Comparison of ENCODE assay signal across 22 cellular contexts in genomic region chr6:133549252-133549925, GRCh38.
DNase-seq lines count a peak whose midpoint lies in the region; TF ChIP-seq lines count a peak whose summit lies in the region.
"Had no signal": no experiment of that assay in that cellular context is flagged by ENCODE, and none has a peak within 500 bp of the region (broad histone marks: within the 10 kb centered on the region; RNA-seq: fewer than 3 reads in every experiment).

No MANE protein-coding gene starts in this region.

- no peak overlapping the region for H3K4me3 ChIP-seq in CD8-positive, alpha-beta memory T cell (ENCODE audit: low read length)
- no peak overlapping the region for H3K4me3 ChIP-seq in smooth muscle cell
- H3K4me3 ChIP-seq: BLaER1 treated with 17β-estradiol and CSF1 and Interleukin-3, amounts not matched to agents 10 nM and 100 nM; heart left ventricle; left lung had no signal

- TF ChIP-seq CTCF in nephron (IDR thresholded peaks at IDR 0.05; ENCODE audit: unreplicated experiment in 3 of 3) (no peak), smooth muscle cell (IDR thresholded peaks at IDR 0.05; ENCODE audit: borderline replicate concordance, insufficient read depth, poor library complexity, severe bottlenecking) (no peak)

- peak overlapping the region in 1 of 3 experiments; percentile 34 for H3K4me3 Mint-ChIP-seq in nephron
- H3K4me3 Mint-ChIP-seq in CD8-positive, alpha-beta memory T cell, result no peak overlapping the region
- H3K4me3 Mint-ChIP-seq: activated T-cell treated with anti-CD3 and anti-CD28 coated beads, Interleukin-2, amount 50 U/mL, for 72 hours; dendritic cell treated with granulocyte-macrophage colony-stimulating factor and Interleukin-4, amounts not matched to agents 40 ng/mL and 50 ng/mL, for 4 days; natural killer cell treated with Interleukin-12 subunit alpha and Interleukin-12 subunit beta and Interleukin-15 and Interleukin-18, amount 100 ng/mL, for 72 hours; T-cell had no signal

- no peaks in the 10 kb centered on the region for H3K4me1 ChIP-seq in CD8-positive, alpha-beta memory T cell (ENCODE audit: insufficient read depth, low read length)
- peaks cover 35% of the 10 kb centered on the region for H3K4me1 ChIP-seq in smooth muscle cell (ENCODE audit: low read depth)
- H3K4me1 ChIP-seq: BLaER1 treated with 17β-estradiol and CSF1 and Interleukin-3, amounts not matched to agents 10 nM and 100 nM had no signal

- H3K36me3 ChIP-seq in CD8-positive, alpha-beta memory T cell (ENCODE audit: insufficient read depth, low read length), result no peaks in the 10 kb centered on the region
- no peaks in the 10 kb centered on the region for H3K36me3 ChIP-seq in smooth muscle cell (ENCODE audit: low read depth)
- H3K36me3 ChIP-seq: BLaER1 treated with 17β-estradiol and CSF1 and Interleukin-3, amounts not matched to agents 10 nM and 100 nM; heart left ventricle; left lung had no signal

- H3K27me3 Mint-ChIP-seq in nephron (ENCODE audit: low read depth), result no peaks in the 10 kb centered on the region
- peaks cover 0 to 7% of the 10 kb centered on the region in 2 donors for H3K27me3 Mint-ChIP-seq in CD8-positive, alpha-beta memory T cell
- H3K27me3 Mint-ChIP-seq: dendritic cell treated with granulocyte-macrophage colony-stimulating factor and Interleukin-4, amounts not matched to agents 40 ng/mL and 50 ng/mL, for 4 days had no signal

- peaks cover 65% of the 10 kb centered on the region for H3K4me1 Mint-ChIP-seq in nephron
- H3K4me1 Mint-ChIP-seq in CD8-positive, alpha-beta memory T cell, result no peaks in the 10 kb centered on the region
- H3K4me1 Mint-ChIP-seq: T-cell had no signal

- no peaks in the 10 kb centered on the region for H4K20me1 ChIP-seq in smooth muscle cell (ENCODE audit: low read depth)
- H4K20me1 ChIP-seq: BLaER1 treated with 17β-estradiol and CSF1 and Interleukin-3, amounts not matched to agents 10 nM and 100 nM had no signal

- H3K9ac ChIP-seq in smooth muscle cell (ENCODE audit: low read depth), result no peak overlapping the region
- H3K9ac ChIP-seq: BLaER1 treated with 17β-estradiol and CSF1 and Interleukin-3, amounts not matched to agents 10 nM and 100 nM had no signal

- no peak overlapping the region for H3K27ac ChIP-seq in CD8-positive, alpha-beta memory T cell (ENCODE audit: low read depth, low read length)
- H3K27ac ChIP-seq in smooth muscle cell (ENCODE audit: low read depth), result no peak overlapping the region
- H3K27ac ChIP-seq: BLaER1 treated with 17β-estradiol and CSF1 and Interleukin-3, amounts not matched to agents 10 nM and 100 nM; heart left ventricle; left lung had no signal

- WGBS in smooth muscle cell (ENCODE audit: low lambda C conversion rate), result 76% methylated on average over 8 of the region's 8 CpGs

- no peaks in the 10 kb centered on the region for H3K27me3 ChIP-seq in CD8-positive, alpha-beta memory T cell (ENCODE audit: insufficient read depth, low read length, poor library complexity, severe bottlenecking)
- H3K27me3 ChIP-seq in smooth muscle cell (ENCODE audit: low read depth), result no peaks in the 10 kb centered on the region
- H3K27me3 ChIP-seq: BLaER1 treated with 17β-estradiol and CSF1 and Interleukin-3, amounts not matched to agents 10 nM and 100 nM; heart left ventricle; left lung had no signal

- H3K4me2 ChIP-seq in smooth muscle cell, result no peak overlapping the region
- H3K4me2 ChIP-seq: BLaER1 treated with 17β-estradiol and CSF1 and Interleukin-3, amounts not matched to agents 10 nM and 100 nM had no signal

- CTCF ChIA-PET in CD8-positive, alpha-beta memory T cell (lab: Charles Lee), result no interaction called here

- no peaks in the 10 kb centered on the region for H3F3A ChIP-seq in smooth muscle cell (ENCODE audit: low read depth)

- no peak overlapping the region for H2AFZ ChIP-seq in smooth muscle cell (ENCODE audit: low read depth)

- no peaks in the 10 kb centered on the region for H3K79me2 ChIP-seq in smooth muscle cell (ENCODE audit: low read depth)

- no peaks in the 10 kb centered on the region for H3K9me3 ChIP-seq in CD8-positive, alpha-beta memory T cell (ENCODE audit: low read length)
- H3K9me3 ChIP-seq in smooth muscle cell (replicated peaks; ENCODE audit: low read depth), result no peaks in the 10 kb centered on the region
- H3K9me3 ChIP-seq: BLaER1 treated with 17β-estradiol and CSF1 and Interleukin-3, amounts not matched to agents 10 nM and 100 nM; heart left ventricle; left lung had no signal

- H3K36me3 Mint-ChIP-seq in nephron (ENCODE audit: low read depth), result no peaks in the 10 kb centered on the region
- H3K36me3 Mint-ChIP-seq in CD8-positive, alpha-beta memory T cell, result no peaks in the 10 kb centered on the region
- H3K36me3 Mint-ChIP-seq: natural killer cell treated with Interleukin-12 subunit alpha and Interleukin-12 subunit beta and Interleukin-15 and Interleukin-18, amount 100 ng/mL, for 72 hours; T-cell had no signal

- peak; percentile 1 for DNase-seq in COLO668 (lab: John Stamatoyannopoulos, UW; ENCODE audit: unreplicated experiment)
- peak; percentile 32 for DNase-seq in HuH-7 (ENCODE audit: low spot score)
- peak; percentile 63 for DNase-seq in NCI-H774 (lab: John Stamatoyannopoulos, UW)
- DNase-seq in CD8-positive, alpha-beta memory T cell, result no peak
- no peak for DNase-seq in GOT3 (lab: John Stamatoyannopoulos, UW)
- DNase-seq in smooth muscle cell (lab: John Stamatoyannopoulos, UW; ENCODE audit: unreplicated experiment), result no peak
- no peak for DNase-seq in islet precursor cell
- DNase-seq: activated naive CD4-positive, alpha-beta T cell treated with anti-CD3 and anti-CD28 coated beads, Interleukin-2, amount 50 U/mL, for 16 hours; activated T-cell treated with anti-CD3 and anti-CD28 coated beads, Interleukin-2, amount 50 U/mL, for 72 hours; anterior cingulate cortex; heart left ventricle; left lung; NCI-H1436; NK-92 treated with Interleukin-12 subunit alpha and Interleukin-12 subunit beta, amount 100 ng/mL, for 24 hours; SIG-M5; stimulated activated CD4-positive, alpha-beta T cell treated with anti-CD3 and anti-CD28 coated beads, Interleukin-1b, Interleukin-23, amount 100 ng/mL, for 48 hours; substantia nigra; T-cell had no signal

- H3K27ac Mint-ChIP-seq in nephron, result peak overlapping the region; percentile 53 to 82 (median 78)
- H3K27ac Mint-ChIP-seq in CD8-positive, alpha-beta memory T cell, result no peak overlapping the region
- H3K27ac Mint-ChIP-seq: activated T-cell treated with anti-CD3 and anti-CD28 coated beads, Interleukin-2, amount 50 U/mL, for 72 hours; dendritic cell treated with granulocyte-macrophage colony-stimulating factor and Interleukin-4, amounts not matched to agents 40 ng/mL and 50 ng/mL, for 4 days; natural killer cell treated with Interleukin-12 subunit alpha and Interleukin-12 subunit beta and Interleukin-15 and Interleukin-18, amount 100 ng/mL, for 72 hours; T-cell had no signal

- H3K9me3 Mint-ChIP-seq in nephron, result no peaks in the 10 kb centered on the region
- H3K9me3 Mint-ChIP-seq in CD8-positive, alpha-beta memory T cell, result no peaks in the 10 kb centered on the region
- H3K9me3 Mint-ChIP-seq: activated T-cell treated with anti-CD3 and anti-CD28 coated beads, Interleukin-2, amount 50 U/mL, for 72 hours; dendritic cell treated with granulocyte-macrophage colony-stimulating factor and Interleukin-4, amounts not matched to agents 40 ng/mL and 50 ng/mL, for 4 days; T-cell had no signal

- POLR2A ChIA-PET in CD8-positive, alpha-beta memory T cell (lab: Charles Lee), result no interaction called here

Comparison
In these comparisons a context has a peak if more than half of its experiments do, and no peak if none do; other contexts are left out.
1. DNase-seq: peak in COLO668 (single experiment), HuH-7 (single experiment) and NCI-H774 (single experiment); none in CD8-positive, alpha-beta memory T cell (0 of 5), GOT3 (single experiment), smooth muscle cell (single experiment) and islet precursor cell (single experiment).
2. H3K27ac Mint-ChIP-seq: peak in nephron (3 of 3); none in CD8-positive, alpha-beta memory T cell (0 of 8).